ENCODE assay signal across 23 cellular contexts in the genomic region with DNA sequence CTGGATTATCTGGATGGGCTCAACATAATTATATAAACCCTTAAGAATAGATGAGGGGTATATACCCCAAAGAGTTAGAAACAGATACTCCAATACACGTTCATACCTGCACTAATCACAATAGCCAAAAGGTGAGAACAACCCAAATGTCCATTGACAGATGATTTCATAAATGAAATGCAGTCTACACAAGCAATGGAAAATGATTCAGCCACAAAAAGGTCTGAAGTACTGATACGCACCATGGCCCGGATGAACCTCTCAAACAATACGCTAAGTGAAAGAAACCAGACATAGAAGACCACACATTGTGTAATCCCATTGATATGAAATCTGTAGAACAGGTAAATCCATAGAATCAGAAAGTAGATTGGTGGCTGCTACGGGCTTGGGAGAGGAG.
DNase-seq lines count a peak whose midpoint lies in the region; ATAC-seq, FAIRE-seq and TF ChIP-seq lines count a peak whose summit lies in the region.
"Had no signal": no experiment of that assay in that cellular context is flagged by ENCODE, and none has a peak within 500 bp of the region (broad histone marks: within the 10 kb centered on the region; RNA-seq: fewer than 3 reads in every experiment).

No MANE protein-coding gene starts in this region.

- H3K27me3 Mint-ChIP-seq in effector memory CD8-positive, alpha-beta T cell, result peaks cover 0 to 9% of the 10 kb centered on the region in 2 donors
- H3K27me3 Mint-ChIP-seq in natural killer cell treated with Interleukin-12 subunit alpha and Interleukin-12 subunit beta and Interleukin-15 and Interleukin-18, amount 100 ng/mL, for 72 hours, result peaks cover 14 to 15% of the 10 kb centered on the region in 2 donors
- H3K27me3 Mint-ChIP-seq: B cell had no signal

- H3K4me1 Mint-ChIP-seq in effector memory CD8-positive, alpha-beta T cell (ENCODE audit: low read depth in 2 of 2), result peaks cover 45 to 58% of the 10 kb centered on the region in 2 donors
- peaks cover 71 to 74% of the 10 kb centered on the region in 2 donors for H3K4me1 Mint-ChIP-seq in natural killer cell treated with Interleukin-12 subunit alpha and Interleukin-12 subunit beta and Interleukin-15 and Interleukin-18, amount 100 ng/mL, for 72 hours (ENCODE audit: low read depth in 2 of 2)
- H3K4me1 Mint-ChIP-seq: GM23338 had no signal

- H3K4me1 ChIP-seq in GM12878 (ENCODE audit: control insufficient read depth, insufficient read depth, low read length) (peaks cover 3% of the 10 kb centered on the region), ovary (ENCODE audit: insufficient read depth) (peaks cover 2% of the 10 kb centered on the region)
- H3K4me1 ChIP-seq: Caco-2 had no signal

- H4K20me1 ChIP-seq in GM12878 (ENCODE audit: control insufficient read depth, insufficient read depth), result no peaks in the 10 kb centered on the region
- H4K20me1 ChIP-seq: BLaER1 had no signal

- peak; percentile 4 for DNase-seq in NCI-H524 treated with DMSO at 0.1 percent for 48 hours (lab: John Stamatoyannopoulos, UW)
- no peak for DNase-seq in NCI-H524 (lab: John Stamatoyannopoulos, UW)
- no peak for DNase-seq in GM12878 (ENCODE audit: low read depth, low spot score)
- no peak for DNase-seq in effector memory CD8-positive, alpha-beta T cell
- no peak for DNase-seq in natural killer cell treated with Interleukin-12 subunit alpha and Interleukin-12 subunit beta and Interleukin-15 and Interleukin-18, amount 100 ng/mL, for 72 hours (ENCODE audit: low spot score)
- DNase-seq in NCI-H226, result no peak
- no peak for DNase-seq in ovary
- DNase-seq in DMS 273 treated with DMSO at 0.1 percent for 48 hours (lab: John Stamatoyannopoulos, UW), result no peak
- DNase-seq: Caco-2; CD4-positive, CD25-positive, alpha-beta regulatory T cell; CD8-positive, alpha-beta T cell; DMS79; EL; GDM1; H9; HFFc6 had no signal

- H3K4me3 ChIP-seq in GM12878, result no peak overlapping the region
- no peak overlapping the region for H3K4me3 ChIP-seq in ovary
- H3K4me3 ChIP-seq: BLaER1, GM23338 had no signal

- H3K27ac Mint-ChIP-seq in effector memory CD8-positive, alpha-beta T cell, result no peak overlapping the region
- peak overlapping the region; percentile 32 to 65 for H3K27ac Mint-ChIP-seq in natural killer cell treated with Interleukin-12 subunit alpha and Interleukin-12 subunit beta and Interleukin-15 and Interleukin-18, amount 100 ng/mL, for 72 hours
- H3K27ac Mint-ChIP-seq: B cell; CD4-positive, CD25-positive, alpha-beta regulatory T cell; CD8-positive, alpha-beta T cell; GM23338; H9; HFFc6 had no signal

- RAD21 ChIA-PET in GM12878 (lab: Charles Lee; ENCODE audit: unreplicated experiment), result no interaction called here

- no peak for FAIRE-seq in GM12878 (lab: Jason Lieb, UNC)
- FAIRE-seq: A204.1, GM19239 had no signal

- no peaks in the 10 kb centered on the region for H3K36me3 Mint-ChIP-seq in effector memory CD8-positive, alpha-beta T cell (ENCODE audit: insufficient read depth)
- H3K36me3 Mint-ChIP-seq in natural killer cell treated with Interleukin-12 subunit alpha and Interleukin-12 subunit beta and Interleukin-15 and Interleukin-18, amount 100 ng/mL, for 72 hours, result peaks cover 17% of the 10 kb centered on the region
- H3K36me3 Mint-ChIP-seq: CD4-positive, CD25-positive, alpha-beta regulatory T cell; CD8-positive, alpha-beta T cell had no signal

- H3K9me3 Mint-ChIP-seq in effector memory CD8-positive, alpha-beta T cell, result peaks cover 0 to 3% of the 10 kb centered on the region in 2 donors
- H3K9me3 Mint-ChIP-seq in natural killer cell treated with Interleukin-12 subunit alpha and Interleukin-12 subunit beta and Interleukin-15 and Interleukin-18, amount 100 ng/mL, for 72 hours, result peaks cover 4% of the 10 kb centered on the region
- H3K9me3 Mint-ChIP-seq: GM23338, HFFc6 had no signal

- H3K4me2 ChIP-seq in GM12878 (ENCODE audit: control insufficient read depth, insufficient read depth), result no peak overlapping the region
- H3K4me2 ChIP-seq: BLaER1, GM23338 had no signal

- ATAC-seq in GM12878, result no peak
- no peak for ATAC-seq in effector memory CD8-positive, alpha-beta T cell (replicated peaks)
- ATAC-seq in natural killer cell treated with Interleukin-12 subunit alpha and Interleukin-12 subunit beta and Interleukin-15 and Interleukin-18, amount 100 ng/mL, for 72 hours, result no peak
- ATAC-seq: CD8-positive, alpha-beta T cell; HCT116 had no signal

- no peak for TF ChIP-seq POLR2A in GM12878 (IDR thresholded peaks at IDR 0.05; ENCODE audit: low read depth, low read length)
- no peak for TF ChIP-seq POLR2A in ovary (IDR thresholded peaks at IDR 0.05)

- CTCF ChIA-PET in GM12878 (lab: Yijun Ruan, JAX), result no interaction called here

- no peak overlapping the region for H3K9ac ChIP-seq in GM12878 (ENCODE audit: control insufficient read depth, insufficient read depth, low read length)
- H3K9ac ChIP-seq: BLaER1 had no signal

- in situ Hi-C loops in GM12878 (cut with MboI), result no loop called here

- TF ChIP-seq RAD21 in GM12878 (IDR thresholded peaks at IDR 0.05; ENCODE audit: insufficient read depth, low read depth, low read length), result no peak

- H3K9me3 ChIP-seq in GM12878 (replicated peaks; ENCODE audit: control insufficient read depth, insufficient read depth, low read length) (peaks cover 8% of the 10 kb centered on the region; the same call in 2 of the 3 replicates), ovary (no peaks in the 10 kb centered on the region)
- H3K9me3 ChIP-seq: Caco-2 had no signal

- intact Hi-C loops in GM12878 (cut with micrococcal nuclease; ENCODE audit: unreplicated experiment) (no loop called here), ovary (cut with DNase I) (no loop called here)

- no TSS peak for BruUV-seq in GM12878 (replicated peaks; lab: Mats Ljungman, UMichigan)

- H3K4me3 Mint-ChIP-seq in effector memory CD8-positive, alpha-beta T cell, result peak overlapping the region; percentile 44 to 77
- peak overlapping the region; percentile 82 for H3K4me3 Mint-ChIP-seq in natural killer cell treated with Interleukin-12 subunit alpha and Interleukin-12 subunit beta and Interleukin-15 and Interleukin-18, amount 100 ng/mL, for 72 hours
- H3K4me3 Mint-ChIP-seq: B cell; CD4-positive, CD25-positive, alpha-beta regulatory T cell; CD8-positive, alpha-beta T cell; GM23338; H9; HFFc6 had no signal

- POLR2A ChIA-PET in GM12878 (lab: Charles Lee), result no interaction called here

- no peak for TF ChIP-seq EP300 in GM12878 (IDR thresholded peaks at IDR 0.05; ENCODE audit: borderline replicate concordance in 1 of 2, control insufficient read depth in 1 of 2, low read depth in 2 of 2, low read length in 2 of 2)
- TF ChIP-seq EP300 in ovary (IDR thresholded peaks at IDR 0.05), result no peak

- H3K27me3 ChIP-seq in GM12878 (replicated peaks in 1 of 2; ENCODE audit: control insufficient read depth in 2 of 2, insufficient read depth in 2 of 2, low read length in 1 of 2) (no peaks in the 10 kb centered on the region), ovary (no peaks in the 10 kb centered on the region)
- H3K27me3 ChIP-seq: BLaER1 had no signal

- TF ChIP-seq CTCF in GM12878 (IDR thresholded peaks at IDR 0.05 in 2 of 3, conservative IDR thresholded peaks at IDR 0.05 in 1 of 3; ENCODE audit: control insufficient read depth in 2 of 3, extremely low read depth in 1 of 3, insufficient read depth in 1 of 3, low read depth in 3 of 3, low read length in 3 of 3), result no peak
- no peak for TF ChIP-seq CTCF in ovary (IDR thresholded peaks at IDR 0.05)

- no peaks in the 10 kb centered on the region for H3K79me2 ChIP-seq in GM12878 (ENCODE audit: control insufficient read depth, insufficient read depth, low read length)

- SMC1A ChIA-PET in GM12878 (lab: Charles Lee; ENCODE audit: uncharacterized antibody, unreplicated experiment), result interaction anchor here (1.2 kb wide), 1 partner anchor 9 kb away, joined by 3 read pairs; no protein-coding TSS in a partner anchor

- no peak overlapping the region for H2AFZ ChIP-seq in GM12878 (ENCODE audit: control insufficient read depth, low read depth, low read length)
- H2AFZ ChIP-seq: GM23338 had no signal

- H3K27ac ChIP-seq in GM12878 (ENCODE audit: control insufficient read depth, insufficient read depth) (no peak overlapping the region), ovary (no peak overlapping the region)
- H3K27ac ChIP-seq: 22Rv1, BLaER1 had no signal

- 73% methylated on average over 5 of the region's 5 CpGs for WGBS in GM12878 (ENCODE audit: insufficient coverage, insufficient replicate concordance, low lambda C conversion rate, missing lambda C conversion rate)
- WGBS in ovary, 3 donors, result 83 to 98% (median 95%) methylated on average over 5 of the region's 5 CpGs

- H3K36me3 ChIP-seq in GM12878 (ENCODE audit: control insufficient read depth in 2 of 2, insufficient read depth in 2 of 2, low read length in 1 of 2), result peaks cover 0 to 4% of the 10 kb centered on the region in 2 experiments; a peak in 1 of 4 replicates
- no peaks in the 10 kb centered on the region for H3K36me3 ChIP-seq in ovary
- H3K36me3 ChIP-seq: BLaER1 had no signal

TF ChIP-seq in GM12878, 131 proteins besides CTCF, POLR2A, EP300 and RAD21:
- TF ChIP-seq HDAC2 (IDR thresholded peaks at IDR 0.05), result no peak
- TF ChIP-seq POLR2AphosphoS5 (IDR thresholded peaks at IDR 0.05; ENCODE audit: low read length), result no peak
- no peak for TF ChIP-seq RUNX3 (IDR thresholded peaks at IDR 0.05; ENCODE audit: low read length)
- peak; percentile 26; the same call in 1 of the 2 replicates for TF ChIP-seq CBX5 (IDR thresholded peaks at IDR 0.05; ENCODE audit: low read depth)

Comparison
In these comparisons a context has a peak if more than half of its experiments do, and no peak if none do; other contexts are left out.
1. H3K27ac Mint-ChIP-seq: peak in natural killer cell treated with Interleukin-12 subunit alpha and Interleukin-12 subunit beta and Interleukin-15 and Interleukin-18, amount 100 ng/mL, for 72 hours (2 of 2); none in effector memory CD8-positive, alpha-beta T cell (0 of 2).